Comparison of ENCODE assay signal across 10 cellular contexts in the genomic region with DNA sequence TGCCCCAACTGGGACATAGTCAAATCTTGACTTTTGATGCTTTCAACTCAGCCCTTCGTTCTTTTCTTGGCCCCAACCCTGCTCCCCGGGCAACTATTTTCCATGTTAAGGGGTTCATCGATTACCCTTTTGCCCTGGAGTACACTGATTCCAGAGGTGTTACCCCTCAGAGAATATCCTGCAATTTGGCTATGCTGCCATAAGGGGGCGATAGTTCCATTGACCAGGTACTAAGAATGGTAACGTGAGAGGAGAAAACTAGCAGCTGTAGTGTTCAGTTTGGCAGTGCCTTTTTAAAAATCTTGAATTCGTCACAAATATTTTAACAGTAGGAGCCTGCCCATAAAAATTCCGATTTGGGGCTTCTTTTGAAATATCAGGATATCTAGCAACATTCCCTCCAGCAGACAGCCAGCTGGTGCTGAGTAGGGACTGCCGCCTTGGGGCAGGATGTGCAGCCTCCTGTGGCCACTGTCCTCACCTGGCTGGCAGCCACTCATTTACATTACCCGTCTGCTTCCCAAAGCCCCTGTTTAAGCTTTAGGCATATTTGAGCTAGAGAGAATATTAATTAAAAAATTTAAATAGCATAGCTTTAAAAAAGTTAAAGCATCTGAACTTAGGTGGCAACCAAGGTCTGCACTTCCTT.
DNase-seq lines count a peak whose midpoint lies in the region; ATAC-seq and TF ChIP-seq lines count a peak whose summit lies in the region.
"Had no signal": no experiment of that assay in that cellular context is flagged by ENCODE, and none has a peak within 500 bp of the region (broad histone marks: within the 10 kb centered on the region; RNA-seq: fewer than 3 reads in every experiment).

No MANE protein-coding gene starts in this region.

- no peak overlapping the region for H3K9ac ChIP-seq in smooth muscle cell (ENCODE audit: low read depth)

- peaks cover 1% of the 10 kb centered on the region for H3K27me3 Mint-ChIP-seq in activated naive CD4-positive, alpha-beta T cell treated with anti-CD3 and anti-CD28 coated beads for 36 hours (ENCODE audit: low read depth)
- peaks cover under 1% of the 10 kb centered on the region for H3K27me3 Mint-ChIP-seq in chondrocyte (ENCODE audit: low read depth)

- no peak for ATAC-seq in HG03565 (IDR thresholded peaks at IDR 0.05; ENCODE audit: unreplicated experiment)
- ATAC-seq: T-helper 17 cell had no signal

- no peak overlapping the region for H3K27ac Mint-ChIP-seq in activated naive CD4-positive, alpha-beta T cell treated with anti-CD3 and anti-CD28 coated beads for 36 hours
- no peak overlapping the region for H3K27ac Mint-ChIP-seq in chondrocyte (ENCODE audit: unreplicated experiment)
- H3K27ac Mint-ChIP-seq: T-helper 17 cell had no signal

- no peaks in the 10 kb centered on the region for H3K4me1 Mint-ChIP-seq in activated naive CD4-positive, alpha-beta T cell treated with anti-CD3 and anti-CD28 coated beads for 36 hours (ENCODE audit: low read depth)
- no peaks in the 10 kb centered on the region for H3K4me1 Mint-ChIP-seq in chondrocyte (ENCODE audit: low read depth)
- H3K4me1 Mint-ChIP-seq: T-helper 17 cell had no signal

- H3K36me3 ChIP-seq in smooth muscle cell (ENCODE audit: low read depth), result no peaks in the 10 kb centered on the region

- H3K9me3 Mint-ChIP-seq in activated naive CD4-positive, alpha-beta T cell treated with anti-CD3 and anti-CD28 coated beads for 36 hours, result peaks cover 1% of the 10 kb centered on the region
- peaks cover 9% of the 10 kb centered on the region for H3K9me3 Mint-ChIP-seq in chondrocyte (ENCODE audit: low read depth)

- no peak overlapping the region for H3K4me3 ChIP-seq in smooth muscle cell

- no peak overlapping the region for H3K4me2 ChIP-seq in smooth muscle cell

- peaks cover 23% of the 10 kb centered on the region for H3K27me3 ChIP-seq in smooth muscle cell (ENCODE audit: low read depth)

- no peaks in the 10 kb centered on the region for H3K9me3 ChIP-seq in smooth muscle cell (replicated peaks; ENCODE audit: low read depth)

- peak; percentile 39 for TF ChIP-seq CTCF in chondrocyte (IDR thresholded peaks at IDR 0.05)
- TF ChIP-seq CTCF in smooth muscle cell (IDR thresholded peaks at IDR 0.05; ENCODE audit: borderline replicate concordance, insufficient read depth, poor library complexity, severe bottlenecking), result peak; percentile 35

- no peaks in the 10 kb centered on the region for H3F3A ChIP-seq in smooth muscle cell (ENCODE audit: low read depth)

- H3K4me3 Mint-ChIP-seq in activated naive CD4-positive, alpha-beta T cell treated with anti-CD3 and anti-CD28 coated beads for 36 hours, result no peak overlapping the region
- H3K4me3 Mint-ChIP-seq in chondrocyte (ENCODE audit: unreplicated experiment), result no peak overlapping the region
- H3K4me3 Mint-ChIP-seq: T-helper 17 cell had no signal

- intact Hi-C loops in activated naive CD4-positive, alpha-beta T cell treated with anti-CD3 and anti-CD28 coated beads for 36 hours (cut with micrococcal nuclease), result loop anchor here (2.0 to 10.0 kb wide), 2 partner anchors 183 to 351 kb away; no protein-coding TSS in a partner anchor

- H3K27ac ChIP-seq in smooth muscle cell (ENCODE audit: low read depth), result no peak overlapping the region

- no peaks in the 10 kb centered on the region for H3K36me3 Mint-ChIP-seq in activated naive CD4-positive, alpha-beta T cell treated with anti-CD3 and anti-CD28 coated beads for 36 hours (ENCODE audit: low read depth)
- no peaks in the 10 kb centered on the region for H3K36me3 Mint-ChIP-seq in chondrocyte (ENCODE audit: low read depth)

- no peaks in the 10 kb centered on the region for H4K20me1 ChIP-seq in smooth muscle cell (ENCODE audit: low read depth)

- H3K79me2 ChIP-seq in smooth muscle cell (ENCODE audit: low read depth), result no peaks in the 10 kb centered on the region

- DNase-seq in activated naive CD4-positive, alpha-beta T cell treated with anti-CD3 and anti-CD28 coated beads for 36 hours, result peak; percentile 47
- DNase-seq in activated naive CD4-positive, alpha-beta T cell (lab: John Stamatoyannopoulos, UW), result no peak
- DNase-seq in MV-4-11 (lab: John Stamatoyannopoulos, UW), result peak; percentile 15
- no peak for DNase-seq in chondrocyte (ENCODE audit: low spot score)
- no peak for DNase-seq in smooth muscle cell (lab: John Stamatoyannopoulos, UW; ENCODE audit: unreplicated experiment)
- no peak for DNase-seq in GM19240 (ENCODE audit: insufficient read length, low spot score)
- no peak for DNase-seq in kidney glomerular epithelial cell (lab: John Stamatoyannopoulos, UW)
- DNase-seq: COR-L47, T-helper 17 cell had no signal

- H2AFZ ChIP-seq in smooth muscle cell (ENCODE audit: low read depth), result no peak overlapping the region

- H3K4me1 ChIP-seq in smooth muscle cell (ENCODE audit: low read depth), result no peaks in the 10 kb centered on the region

- 29% methylated on average over 9 of the region's 9 CpGs for WGBS in smooth muscle cell (ENCODE audit: low lambda C conversion rate)

- CTCF ChIA-PET in activated naive CD4-positive, alpha-beta T cell treated with anti-CD3 and anti-CD28 coated beads for 36 hours (lab: Charles Lee), result interaction anchor here (0.5 to 0.9 kb wide), 2 partner anchors 201 to 351 kb away, joined by 3 to 4 read pairs; no protein-coding TSS in a partner anchor

Comparison
In these comparisons a context has a peak if more than half of its experiments do, and no peak if none do; other contexts are left out.
1. DNase-seq: peak in activated naive CD4-positive, alpha-beta T cell treated with anti-CD3 and anti-CD28 coated beads for 36 hours (single experiment) and MV-4-11 (single experiment); none in activated naive CD4-positive, alpha-beta T cell (0 of 4), chondrocyte (single experiment), smooth muscle cell (single experiment), GM19240 (single experiment) and kidney glomerular epithelial cell (single experiment).